9 cellular contexts compared by ENCODE assay signal in the genomic region with DNA sequence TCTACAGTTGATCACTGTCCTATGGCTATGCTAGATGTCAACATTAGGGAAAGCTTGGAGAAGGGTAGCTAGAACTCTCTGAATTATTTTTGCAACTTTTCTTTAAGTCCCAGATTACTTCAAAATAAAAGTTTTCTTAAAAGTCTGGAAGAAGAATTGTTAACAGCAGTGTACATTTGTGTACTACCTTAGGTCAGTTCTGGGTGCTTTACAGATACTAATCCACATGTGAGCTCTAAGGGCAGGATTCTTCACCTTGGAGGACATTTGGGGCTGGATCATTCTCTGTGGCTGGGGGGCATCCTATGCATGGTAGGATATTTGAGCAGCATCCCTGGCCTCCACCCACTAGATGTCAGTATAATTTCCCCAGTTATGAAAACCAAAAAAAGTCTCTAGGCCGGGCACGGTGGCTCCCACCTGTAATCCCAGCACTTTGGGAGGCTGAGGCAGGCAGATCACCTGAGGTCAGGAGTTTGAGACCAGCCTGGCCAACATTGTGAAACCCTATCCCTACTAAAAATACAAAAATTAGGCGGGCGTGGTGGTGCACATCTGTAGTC. TPM values are rescaled to one million over a fixed set of nuclear protein-coding genes. Genes with fewer than 3 reads are reported as not detected.
A peak's percentile ranks its signal among the peaks of the same experiment; 100 is the strongest.
DNase-seq lines count a peak whose midpoint lies in the region; ATAC-seq and TF ChIP-seq lines count a peak whose summit lies in the region.
"Had no signal": no experiment of that assay in that cellular context is flagged by ENCODE, and none has a peak within 500 bp of the region (broad histone marks: within the 10 kb centered on the region; RNA-seq: fewer than 3 reads in every experiment).

No MANE protein-coding gene starts in this region.

- H3K27me3 Mint-ChIP-seq in activated CD4-positive, alpha-beta T cell treated with anti-CD3 and anti-CD28 coated beads for 36 hours, result no peaks in the 10 kb centered on the region

- intact Hi-C loops in activated CD4-positive, alpha-beta T cell treated with anti-CD3 and anti-CD28 coated beads for 36 hours (cut with DNase I, micrococcal nuclease), result no loop called here

- peak; percentile 23; the same call in 1 of the 2 replicates for TF ChIP-seq CTCF in WI38 (IDR thresholded peaks at IDR 0.05; ENCODE audit: low read depth, low read length)

- peaks cover 1% of the 10 kb centered on the region for H3K9me3 Mint-ChIP-seq in activated CD4-positive, alpha-beta T cell treated with anti-CD3 and anti-CD28 coated beads for 36 hours (ENCODE audit: low read depth)

- CTCF ChIA-PET in activated CD4-positive, alpha-beta T cell treated with anti-CD3 and anti-CD28 coated beads for 36 hours (lab: Charles Lee), result interaction anchor here (0.6 to 2.2 kb wide), 10 partner anchors 17 to 614 kb away, joined by 3 to 7 read pairs (median 3); no protein-coding TSS in a partner anchor

- no peak overlapping the region for H3K27ac Mint-ChIP-seq in activated CD4-positive, alpha-beta T cell treated with anti-CD3 and anti-CD28 coated beads for 36 hours

- H3K4me1 Mint-ChIP-seq in activated CD4-positive, alpha-beta T cell treated with anti-CD3 and anti-CD28 coated beads for 36 hours, result peaks cover 14% of the 10 kb centered on the region

- peaks cover 4% of the 10 kb centered on the region for H3K36me3 Mint-ChIP-seq in activated CD4-positive, alpha-beta T cell treated with anti-CD3 and anti-CD28 coated beads for 36 hours (ENCODE audit: low read depth)

- DNase-seq in activated CD4-positive, alpha-beta T cell treated with anti-CD3 and anti-CD28 coated beads for 36 hours, result peak; percentile 54
- DNase-seq in activated CD4-positive, alpha-beta T cell treated with anti-CD3 and anti-CD28 coated beads, Interleukin-2, amount 50 U/mL, for 4 hours, result no peak
- DNase-seq in HT-29 (ENCODE audit: low spot score) (peak; percentile 23), lung microvascular endothelial cell (ENCODE audit: low read depth in 2 of 2) (peak; percentile 27 to 49), NCI-H1092 (lab: John Stamatoyannopoulos, UW) (no peak), 8988T (no peak), HuH-7.5 (ENCODE audit: low spot score) (no peak)
- DNase-seq: NK-92 treated with Interleukin-12 subunit alpha and Interleukin-12 subunit beta, amount 100 ng/mL, for 24 hours had no signal

- no peak overlapping the region for H3K4me3 ChIP-seq in WI38 (ENCODE audit: low read depth, low read length)

- H3K4me3 Mint-ChIP-seq in activated CD4-positive, alpha-beta T cell treated with anti-CD3 and anti-CD28 coated beads for 36 hours, result no peak overlapping the region

- POLR2A ChIA-PET in activated CD4-positive, alpha-beta T cell treated with anti-CD3 and anti-CD28 coated beads for 36 hours (lab: Charles Lee), result interaction anchor here (0.7 kb wide), 1 partner anchor 17 kb away, joined by 9 read pairs; no protein-coding TSS in a partner anchor

- ATAC-seq in activated CD4-positive, alpha-beta T cell treated with anti-CD3 and anti-CD28 coated beads for 36 hours, result peak; percentile 21

RNA-seq across cellular contexts. Expression of a gene that starts 2.8 kb away (rescaled TPM):
- total RNA-seq in activated CD4-positive, alpha-beta T cell treated with anti-CD3 and anti-CD28 coated beads for 36 hours, result 1 to 10 TPM; 5.3 to 5.5 TPM
- total RNA-seq in HT-29 (2014; rRNA removed; shearing (Covaris generic)), result 2.2 and 3.9 TPM in 2 replicates
- total RNA-seq in lung microvascular endothelial cell, result under 0.01 and 0.20 TPM in 2 replicates

RNA-seq across cellular contexts. Expression of a gene that starts 2.9 kb away (rescaled TPM):
- 10 to 100 TPM; 30.2 to 34.3 TPM for total RNA-seq in activated CD4-positive, alpha-beta T cell treated with anti-CD3 and anti-CD28 coated beads for 36 hours
- 36.0 and 39.6 TPM in 2 replicates for total RNA-seq in HT-29 (2014; rRNA removed; shearing (Covaris generic))
- 3.3 and 3.8 TPM in 2 replicates for total RNA-seq in lung microvascular endothelial cell

RNA-seq across cellular contexts. Expression of a gene that starts 26.1 kb away (rescaled TPM):
- 1 to 10 TPM; 1.2 to 1.6 TPM for total RNA-seq in activated CD4-positive, alpha-beta T cell treated with anti-CD3 and anti-CD28 coated beads for 36 hours
- not detected in 2 replicates for total RNA-seq in HT-29 (2014; rRNA removed; shearing (Covaris generic))
- 0.40 TPM in 1 of 2 replicates, not detected in the other for total RNA-seq in lung microvascular endothelial cell

RNA-seq across cellular contexts. Expression of a gene that starts 35.1 kb away (rescaled TPM):
- total RNA-seq in activated CD4-positive, alpha-beta T cell treated with anti-CD3 and anti-CD28 coated beads for 36 hours, result under 1 TPM; 0.25 to 0.46 TPM
- total RNA-seq in HT-29 (2014; rRNA removed; shearing (Covaris generic)), result 0.34 and 1.1 TPM in 2 replicates
- not detected in 2 replicates for total RNA-seq in lung microvascular endothelial cell

RNA-seq across cellular contexts. Expression of a gene that starts 49.2 kb away (rescaled TPM):
- total RNA-seq in activated CD4-positive, alpha-beta T cell treated with anti-CD3 and anti-CD28 coated beads for 36 hours, result 10 to 100 TPM; 55.8 to 61.6 TPM
- total RNA-seq in HT-29 (2014; rRNA removed; shearing (Covaris generic)), result 46.6 and 47.2 TPM in 2 replicates
- 6.1 and 8.5 TPM in 2 replicates for total RNA-seq in lung microvascular endothelial cell

Comparison
In these comparisons a context has a peak if more than half of its experiments do, and no peak if none do; other contexts are left out.
1. DNase-seq: peak in activated CD4-positive, alpha-beta T cell treated with anti-CD3 and anti-CD28 coated beads for 36 hours (single experiment), HT-29 (single experiment) and lung microvascular endothelial cell (2 of 2); none in activated CD4-positive, alpha-beta T cell treated with anti-CD3 and anti-CD28 coated beads, Interleukin-2, amount 50 U/mL, for 4 hours (0 of 2), NCI-H1092 (single experiment), 8988T (single experiment) and HuH-7.5 (single experiment).